1 cellular context compared by ENCODE assay signal in genomic region chr15:44296625-44297524, GRCh38.
TF ChIP-seq lines count a peak whose summit lies in the region.

No MANE protein-coding gene starts in this region.

TF ChIP-seq in H1, 55 proteins besides CTCF, POLR2A, EP300 and RAD21 (continued from another document):
- no peak for TF ChIP-seq GABPA (IDR thresholded peaks at IDR 0.05; ENCODE audit: borderline replicate concordance, insufficient read depth, low read length)
